7 cellular contexts compared by ENCODE assay signal in genomic region chr3:15157441-15157840, GRCh38.
"Had no signal": no experiment of that assay in that cellular context is flagged by ENCODE, and none has a peak within 500 bp of the region (broad histone marks: within the 10 kb centered on the region; RNA-seq: fewer than 3 reads in every experiment).

No MANE protein-coding gene starts in this region.

- H3K9ac ChIP-seq: KMS-11 had no signal

- H3K27ac Mint-ChIP-seq: IgD-negative memory B cell had no signal

- FAIRE-seq: HTR-8/SVneo had no signal

- H3K4me3 Mint-ChIP-seq: IgD-negative memory B cell had no signal

- H3K36me3 Mint-ChIP-seq: IgD-negative memory B cell had no signal

- DNase-seq: IMR-90, KBM-7, KG1 had no signal

- H3K4me2 ChIP-seq: KMS-11 had no signal

- H3K27ac ChIP-seq: HL-60, KMS-11 had no signal

- H3K9me3 Mint-ChIP-seq: IgD-negative memory B cell had no signal
